20 cellular contexts compared by ENCODE assay signal in the genomic region with DNA sequence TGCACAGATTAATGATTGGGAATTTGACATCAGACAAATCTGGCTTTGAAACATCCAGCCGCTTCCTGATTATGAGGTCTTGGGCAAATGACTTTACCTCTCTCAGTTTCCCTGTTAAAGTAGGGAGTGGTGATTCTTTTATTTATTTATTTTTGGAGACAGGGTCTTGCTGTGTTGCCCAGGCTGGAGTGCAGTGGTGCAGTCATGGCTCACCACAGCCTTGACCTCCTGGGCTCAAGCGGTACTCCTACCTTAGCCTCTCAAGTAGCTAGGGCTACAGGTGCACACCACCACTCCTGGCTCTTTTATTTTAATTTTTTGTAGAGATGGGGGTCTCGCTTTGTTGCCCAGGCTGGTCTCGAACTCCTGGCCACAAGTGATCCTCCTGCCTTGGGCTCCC. TPM values are rescaled to one million over a fixed set of nuclear protein-coding genes. Genes with fewer than 3 reads are reported as not detected.
DNase-seq lines count a peak whose midpoint lies in the region; ATAC-seq and TF ChIP-seq lines count a peak whose summit lies in the region.
"Had no signal": no experiment of that assay in that cellular context is flagged by ENCODE, and none has a peak within 500 bp of the region (broad histone marks: within the 10 kb centered on the region; RNA-seq: fewer than 3 reads in every experiment).

No MANE protein-coding gene starts in this region.

- H3K4me1 Mint-ChIP-seq in MCF 10A (ENCODE audit: insufficient read depth, unreplicated experiment): peaks cover 19% of the 10 kb centered on the region
- peaks cover 30 to 35% (median 32%) of the 10 kb centered on the region in 3 donors for H3K4me1 Mint-ChIP-seq in T-cell
- H3K4me1 Mint-ChIP-seq in immature natural killer cell: peaks cover 30% of the 10 kb centered on the region in 2 donors

- H3K27ac Mint-ChIP-seq in MCF 10A (ENCODE audit: low read depth, unreplicated experiment): peak overlapping the region; percentile 63
- no peak overlapping the region for H3K27ac Mint-ChIP-seq in T-cell
- H3K27ac Mint-ChIP-seq in immature natural killer cell: no peak overlapping the region

- no peak for ATAC-seq in T-cell (replicated peaks in 1 of 4)

- H3K27me3 Mint-ChIP-seq in MCF 10A (ENCODE audit: insufficient read depth, unreplicated experiment): no peaks in the 10 kb centered on the region
- peaks cover 0 to 4% of the 10 kb centered on the region in 2 donors for H3K27me3 Mint-ChIP-seq in T-cell
- H3K27me3 Mint-ChIP-seq in immature natural killer cell (ENCODE audit: low read depth in 3 of 3): peaks cover 2 to 10% (median 4%) of the 10 kb centered on the region in 3 donors
- H3K27me3 Mint-ChIP-seq: IgD-negative memory B cell had no signal

- no peak for TF ChIP-seq CTCF in MCF 10A (IDR thresholded peaks at IDR 0.05; ENCODE audit: unreplicated experiment)
- no peak for TF ChIP-seq CTCF in breast epithelium (IDR thresholded peaks at IDR 0.05)

- H3K4me3 ChIP-seq in breast epithelium (no peak overlapping the region), skeletal muscle tissue (ENCODE audit: low read length in 3 of 3) (peak overlapping the region in 1 of 3 donors; percentile 91)
- H3K4me3 ChIP-seq: SJSA1 had no signal

- H3K9ac ChIP-seq in skeletal muscle tissue (ENCODE audit: low read depth in 1 of 3, low read length in 3 of 3): peak overlapping the region in 2 of 3 donors; percentile 38 to 99

- H3K9me3 Mint-ChIP-seq in MCF 10A (ENCODE audit: unreplicated experiment) (no peaks in the 10 kb centered on the region), T-cell (no peaks in the 10 kb centered on the region), immature natural killer cell (no peaks in the 10 kb centered on the region)
- H3K9me3 Mint-ChIP-seq: IgD-negative memory B cell had no signal

- intact Hi-C loops in MCF 10A (cut with micrococcal nuclease) (no loop called here), breast epithelium (cut with DNase I; ENCODE audit: low total_unique reads) (no loop called here)

- H3K36me3 ChIP-seq in breast epithelium (peaks cover 4% of the 10 kb centered on the region), skeletal muscle tissue (ENCODE audit: control insufficient read depth in 3 of 3, insufficient read depth in 3 of 3, low read length in 3 of 3) (peaks cover 38 to 53% (median 44%) of the 10 kb centered on the region in 3 donors)

- DNase-seq in MCF 10A (ENCODE audit: unreplicated experiment) (no peak), breast epithelium (ENCODE audit: low spot score in 2 of 2) (no peak), T-cell (no peak), immature natural killer cell (no peak), DMS 273 treated with DMSO at 0.1 percent for 48 hours (lab: John Stamatoyannopoulos, UW) (no peak), OCI-M1 (lab: John Stamatoyannopoulos, UW) (no peak), NCI-H345 treated with DMSO at 0.1 percent for 48 hours (lab: John Stamatoyannopoulos, UW; ENCODE audit: unreplicated experiment) (no peak)
- DNase-seq: activated CD4-positive, alpha-beta T cell treated with anti-CD3 and anti-CD28 coated beads for 48 hours; amniotic stem cell; midbrain; NCI-H1930; NCI-H510A treated with DMSO at 0.1 percent for 48 hours; small intestine; stimulated activated CD4-positive, alpha-beta T cell treated with anti-CD3 and anti-CD28 coated beads, Interleukin-4, amount 100 ng/mL, for 4 hours; stimulated activated CD8-positive, alpha-beta memory T cell treated with anti-CD3 and anti-CD28 coated beads, Interleukin-4, amount 100 ng/mL, for 48 hours had no signal

- no TSS peak for BruUV-seq in MCF 10A (replicated peaks; lab: Mats Ljungman, UMichigan)

- POLR2A ChIA-PET in MCF 10A (lab: Yijun Ruan, JAX) (interaction anchor here (0.7 to 1.4 kb wide), 2 partner anchors 10 to 67 kb away, joined by 3 to 4 read pairs; a partner anchor contains a TSS), T-cell (lab: Charles Lee) (no interaction called here)

- peak overlapping the region; percentile 84 for H3K4me3 Mint-ChIP-seq in MCF 10A (ENCODE audit: unreplicated experiment)
- H3K4me3 Mint-ChIP-seq in T-cell: peak overlapping the region in 2 of 3 donors; percentile 73 to 100
- H3K4me3 Mint-ChIP-seq in immature natural killer cell: peak overlapping the region in 4 of 5 donors; percentile 60 to 98 (median 81)

- H3K27ac ChIP-seq in breast epithelium (no peak overlapping the region), skeletal muscle tissue (ENCODE audit: low read depth, low read length) (peak overlapping the region; percentile 95)
- H3K27ac ChIP-seq: SJSA1, suprapubic skin had no signal

- H3K4me1 ChIP-seq in breast epithelium (peaks cover 7 to 12% of the 10 kb centered on the region in 2 donors), skeletal muscle tissue (ENCODE audit: control insufficient read depth in 3 of 3, insufficient read depth in 3 of 3, low read length in 3 of 3) (peaks cover 20 to 30% (median 25%) of the 10 kb centered on the region in 3 donors)

- H3K36me3 Mint-ChIP-seq in MCF 10A (ENCODE audit: insufficient read depth, unreplicated experiment): peaks cover 53% of the 10 kb centered on the region
- peaks cover 45% of the 10 kb centered on the region for H3K36me3 Mint-ChIP-seq in T-cell
- H3K36me3 Mint-ChIP-seq in immature natural killer cell: peaks cover 15 to 36% (median 18%) of the 10 kb centered on the region in 3 donors

- CTCF ChIA-PET in MCF 10A (lab: Yijun Ruan, JAX) (interaction anchor here (0.6 to 1.6 kb wide), 2 partner anchors 132 to 140 kb away, joined by 3 to 7 read pairs; no protein-coding TSS in a partner anchor), T-cell (lab: Charles Lee) (interaction anchor here in 1 of 2 donors (4.9 kb wide), 1 partner anchor 26 kb away, joined by 54 read pairs; a partner anchor contains a TSS)

- TF ChIP-seq POLR2A in breast epithelium (IDR thresholded peaks at IDR 0.05): no peak

- H3K27me3 ChIP-seq in breast epithelium (no peaks in the 10 kb centered on the region), skeletal muscle tissue (ENCODE audit: control insufficient read depth in 3 of 3, insufficient read depth in 3 of 3, low read length in 3 of 3) (peaks cover 0 to 9% (median 6%) of the 10 kb centered on the region in 3 donors)
- H3K27me3 ChIP-seq: SJSA1, suprapubic skin had no signal

- H3K9me3 ChIP-seq in breast epithelium (no peaks in the 10 kb centered on the region), skeletal muscle tissue (ENCODE audit: control insufficient read depth in 3 of 3, low read length in 3 of 3) (no peaks in the 10 kb centered on the region)
- H3K9me3 ChIP-seq: SJSA1, suprapubic skin had no signal

RNA-seq across cellular contexts. Expression of a gene that starts 2.7 kb away (rescaled TPM):
- total RNA-seq in MCF 10A (2022) (289 and 311 TPM in 2 replicates), breast epithelium (100 to 1,000 TPM; 203 to 598 (median 218) TPM), T-cell (10 to 100 TPM; 76.4 to 95.2 (median 85.8) TPM), skeletal muscle tissue (129 TPM)
- polyA plus RNA-seq in immature natural killer cell: 100 to 1,000 TPM; 210 to 298 (median 236) TPM

RNA-seq across cellular contexts. Expression of a gene that starts 10.8 kb away (rescaled TPM):
- total RNA-seq in MCF 10A (2022) (0.27 and 1.4 TPM in 2 replicates), breast epithelium (under 1 TPM; 0.16 to 0.44 (median 0.33) TPM), T-cell (under 1 TPM in 4 of 5 donors, not detected in 1; 0.18 to 0.60 (median 0.31) TPM), skeletal muscle tissue (not detected)
- polyA plus RNA-seq in immature natural killer cell: not detected
- total RNA-seq: omental fat pad had no signal
- polyA plus RNA-seq: IgD-negative memory B cell had no signal

RNA-seq across cellular contexts. Expression of a gene that starts 11.4 kb away (rescaled TPM):
- total RNA-seq in MCF 10A (2022): 5.6 and 9.0 TPM in 2 replicates
- under 1 TPM; 0.16 to 0.66 (median 0.29) TPM for total RNA-seq in breast epithelium
- 1 to 10 TPM in 4 of 5 donors, under 1 TPM in 1; 0.93 to 2.9 (median 2.1) TPM for total RNA-seq in T-cell
- not detected for polyA plus RNA-seq in immature natural killer cell
- total RNA-seq in skeletal muscle tissue: not detected
- polyA plus RNA-seq: IgD-negative memory B cell had no signal

RNA-seq across cellular contexts. Expression of a gene that starts 25.8 kb away (rescaled TPM):
- total RNA-seq in MCF 10A (2022): 18.8 and 19.9 TPM in 2 replicates
- 10 to 100 TPM; 21.1 to 32.6 (median 22.9) TPM for total RNA-seq in breast epithelium
- total RNA-seq in T-cell: 10 to 100 TPM; 31.9 to 62.1 (median 57.4) TPM
- polyA plus RNA-seq in immature natural killer cell: 10 to 100 TPM; 15.7 to 29.9 (median 18.5) TPM
- total RNA-seq in skeletal muscle tissue: 4.7 TPM

RNA-seq across cellular contexts. Expression of a gene that starts 41.4 kb away (rescaled TPM):
- total RNA-seq in MCF 10A (2022) (1.4 and 4.5 TPM in 2 replicates), breast epithelium (1 to 10 TPM; 6.4 to 7.8 (median 6.9) TPM), T-cell (10 to 100 TPM; 11.1 to 27.2 (median 21.2) TPM), skeletal muscle tissue (3.1 TPM)
- 10 to 100 TPM in 2 of 3 donors, 1 to 10 TPM in 1; 5.3 to 14.0 (median 11.6) TPM for polyA plus RNA-seq in immature natural killer cell
